Comparison of ENCODE assay signal across 1 cellular context in the genomic region with DNA sequence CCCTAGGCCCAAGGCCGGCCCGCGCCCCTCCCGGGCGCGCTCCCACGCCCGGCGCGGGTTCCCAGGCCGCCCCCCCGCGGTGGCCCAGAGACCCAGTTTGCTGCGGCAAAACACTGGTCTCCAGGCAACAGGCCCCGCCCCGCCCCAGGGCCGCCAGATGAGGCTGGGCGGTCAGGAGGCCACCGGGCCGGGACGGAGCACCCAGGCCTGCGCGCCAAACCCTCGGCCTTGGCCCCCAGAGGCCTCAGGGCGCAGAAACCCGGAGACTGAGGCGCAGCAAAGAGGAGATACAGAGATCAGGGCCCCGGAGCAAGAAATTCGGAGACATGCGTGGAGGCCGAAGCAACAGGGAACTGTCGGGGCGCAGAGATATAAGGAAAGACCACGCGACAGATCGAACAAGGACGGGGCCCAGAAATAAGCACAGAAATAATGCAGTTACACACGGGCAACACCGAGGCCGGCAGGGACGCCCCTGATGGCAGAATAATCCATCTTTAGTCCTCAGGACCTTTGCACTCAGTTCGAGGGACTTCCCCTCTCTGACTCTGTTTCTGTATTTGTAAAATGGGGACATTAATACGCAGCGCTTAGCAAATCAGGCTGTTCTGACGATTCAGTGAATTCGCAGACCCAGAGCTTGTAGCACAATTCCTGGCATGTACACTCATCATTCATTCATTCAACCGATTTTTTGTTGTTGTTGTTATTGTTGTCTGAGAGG.
TF ChIP-seq lines count a peak whose summit lies in the region.

No MANE protein-coding gene starts in this region.

TF ChIP-seq in K562, 482 proteins besides CTCF, POLR2A, EP300 and RAD21 (continued from another document and continues in another):
- TF ChIP-seq SAP30 (IDR thresholded peaks at IDR 0.05; ENCODE audit: borderline replicate concordance, insufficient read depth, low read depth, low read length, poor library complexity, severe bottlenecking) = peak; percentile 47
- TF ChIP-seq RBM17 (IDR thresholded peaks at IDR 0.05; ENCODE audit: borderline replicate concordance, low read depth, low read length) = no peak
- no peak for TF ChIP-seq HLTF (IDR thresholded peaks at IDR 0.05)
- TF ChIP-seq CCNT2 (IDR thresholded peaks at IDR 0.05; ENCODE audit: borderline replicate concordance, extremely low read depth, insufficient read length, low read depth, low read length) = peak; percentile 98
- no peak for TF ChIP-seq DIDO1 (tag; IDR thresholded peaks at IDR 0.05; ENCODE audit: low read depth)
- 0 out of 2 replicates have a peak, but pooled peaks have one; percentile 51 for TF ChIP-seq GABPB1 (CRISPR knock-in tag; IDR thresholded peaks at IDR 0.05)
- no peak for TF ChIP-seq RAD51 (IDR thresholded peaks at IDR 0.05; ENCODE audit: borderline replicate concordance, low read depth)
- TF ChIP-seq ILK (tag; IDR thresholded peaks at IDR 0.05; ENCODE audit: borderline replicate concordance, low read depth) = no peak
- TF ChIP-seq, protein P1, sequence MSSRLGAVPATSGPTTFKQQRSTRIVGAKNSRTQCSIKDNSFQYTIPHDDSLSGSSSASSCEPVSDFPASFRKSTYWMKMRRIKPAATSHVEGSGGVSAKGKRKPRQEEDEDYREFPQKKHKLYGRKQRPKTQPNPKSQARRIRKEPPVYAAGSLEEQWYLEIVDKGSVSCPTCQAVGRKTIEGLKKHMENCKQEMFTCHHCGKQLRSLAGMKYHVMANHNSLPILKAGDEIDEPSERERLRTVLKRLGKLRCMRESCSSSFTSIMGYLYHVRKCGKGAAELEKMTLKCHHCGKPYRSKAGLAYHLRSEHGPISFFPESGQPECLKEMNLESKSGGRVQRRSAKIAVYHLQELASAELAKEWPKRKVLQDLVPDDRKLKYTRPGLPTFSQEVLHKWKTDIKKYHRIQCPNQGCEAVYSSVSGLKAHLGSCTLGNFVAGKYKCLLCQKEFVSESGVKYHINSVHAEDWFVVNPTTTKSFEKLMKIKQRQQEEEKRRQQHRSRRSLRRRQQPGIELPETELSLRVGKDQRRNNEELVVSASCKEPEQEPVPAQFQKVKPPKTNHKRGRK (tag; IDR thresholded peaks at IDR 0.05) = no peak
- TF ChIP-seq NFYB (IDR thresholded peaks at IDR 0.05; ENCODE audit: extremely low read depth, insufficient read length) = no peak
- TF ChIP-seq KDM1A (IDR thresholded peaks at IDR 0.05) = no peak
- peak; percentile 95 for TF ChIP-seq RBM22 (IDR thresholded peaks at IDR 0.05; ENCODE audit: low read depth, low read length, poor library complexity, severe bottlenecking)
- TF ChIP-seq SREBF1 (IDR thresholded peaks at IDR 0.05; ENCODE audit: borderline replicate concordance, low read depth, low read length) = no peak
- TF ChIP-seq FIP1L1 (IDR thresholded peaks at IDR 0.05; ENCODE audit: low read depth, low read length, poor library complexity, severe bottlenecking) = no peak
- 0 out of 2 replicates have a peak, but pooled peaks have one; percentile 55 for TF ChIP-seq ZNF197 (CRISPR knock-in tag; IDR thresholded peaks at IDR 0.05; ENCODE audit: low read depth)
- TF ChIP-seq, protein P2, sequence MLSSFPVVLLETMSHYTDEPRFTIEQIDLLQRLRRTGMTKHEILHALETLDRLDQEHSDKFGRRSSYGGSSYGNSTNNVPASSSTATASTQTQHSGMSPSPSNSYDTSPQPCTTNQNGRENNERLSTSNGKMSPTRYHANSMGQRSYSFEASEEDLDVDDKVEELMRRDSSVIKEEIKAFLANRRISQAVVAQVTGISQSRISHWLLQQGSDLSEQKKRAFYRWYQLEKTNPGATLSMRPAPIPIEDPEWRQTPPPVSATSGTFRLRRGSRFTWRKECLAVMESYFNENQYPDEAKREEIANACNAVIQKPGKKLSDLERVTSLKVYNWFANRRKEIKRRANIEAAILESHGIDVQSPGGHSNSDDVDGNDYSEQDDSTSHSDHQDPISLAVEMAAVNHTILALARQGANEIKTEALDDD (IDR thresholded peaks at IDR 0.05) = no peak
- TF ChIP-seq, protein P3, sequence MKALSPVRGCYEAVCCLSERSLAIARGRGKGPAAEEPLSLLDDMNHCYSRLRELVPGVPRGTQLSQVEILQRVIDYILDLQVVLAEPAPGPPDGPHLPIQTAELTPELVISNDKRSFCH (CRISPR knock-in tag; IDR thresholded peaks at IDR 0.05) = no peak
- TF ChIP-seq, protein P3 (tag; IDR thresholded peaks at IDR 0.05) = peak; percentile 56; the same call in 1 of the 2 replicates
- no peak for TF ChIP-seq MED1 (CRISPR knock-in tag; IDR thresholded peaks at IDR 0.05; ENCODE audit: borderline replicate concordance)
- no peak for TF ChIP-seq PTTG1 (tag; IDR thresholded peaks at IDR 0.05; ENCODE audit: low read depth)
- TF ChIP-seq ATF1 (CRISPR knock-in tag; IDR thresholded peaks at IDR 0.05) = no peak
- TF ChIP-seq ATF1 (tag; IDR thresholded peaks at IDR 0.05) = peak; percentile 2; the same call in 1 of the 2 replicates
- peak; percentile 70; the same call in 1 of the 2 replicates for TF ChIP-seq ERF (CRISPR knock-in tag; IDR thresholded peaks at IDR 0.05)
- TF ChIP-seq, protein P4, sequence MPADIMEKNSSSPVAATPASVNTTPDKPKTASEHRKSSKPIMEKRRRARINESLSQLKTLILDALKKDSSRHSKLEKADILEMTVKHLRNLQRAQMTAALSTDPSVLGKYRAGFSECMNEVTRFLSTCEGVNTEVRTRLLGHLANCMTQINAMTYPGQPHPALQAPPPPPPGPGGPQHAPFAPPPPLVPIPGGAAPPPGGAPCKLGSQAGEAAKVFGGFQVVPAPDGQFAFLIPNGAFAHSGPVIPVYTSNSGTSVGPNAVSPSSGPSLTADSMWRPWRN (IDR thresholded peaks at IDR 0.05; ENCODE audit: low read depth) = no peak
- TF ChIP-seq FOXK2 (conservative IDR thresholded peaks at IDR 0.05 in 1 of 2, IDR thresholded peaks at IDR 0.05 in 1 of 2; ENCODE audit: low read depth in 2 of 2) = peak in 1 of 2 experiments; percentile 12; a peak in 1 of 4 replicates
- TF ChIP-seq RBM15 (IDR thresholded peaks at IDR 0.05; ENCODE audit: insufficient read depth, low read length) = no peak
- no peak for TF ChIP-seq ZNF133 (CRISPR knock-in tag; IDR thresholded peaks at IDR 0.05)
- TF ChIP-seq MAFK (IDR thresholded peaks at IDR 0.05; ENCODE audit: low read length) = no peak
- TF ChIP-seq HNRNPH1 (optimal IDR thresholded peaks at IDR 0.05; ENCODE audit: low read depth, low read length) = no peak
- peak; percentile 51; the same call in 1 of the 2 replicates for TF ChIP-seq ATF7 (IDR thresholded peaks at IDR 0.05)
- no peak for TF ChIP-seq RBM14 (IDR thresholded peaks at IDR 0.05; ENCODE audit: borderline replicate concordance, insufficient read depth, low read depth, low read length)
- TF ChIP-seq HNRNPLL (IDR thresholded peaks at IDR 0.05; ENCODE audit: low read depth, low read length, poor library complexity, severe bottlenecking) = peak; percentile 61
- TF ChIP-seq, protein P5, sequence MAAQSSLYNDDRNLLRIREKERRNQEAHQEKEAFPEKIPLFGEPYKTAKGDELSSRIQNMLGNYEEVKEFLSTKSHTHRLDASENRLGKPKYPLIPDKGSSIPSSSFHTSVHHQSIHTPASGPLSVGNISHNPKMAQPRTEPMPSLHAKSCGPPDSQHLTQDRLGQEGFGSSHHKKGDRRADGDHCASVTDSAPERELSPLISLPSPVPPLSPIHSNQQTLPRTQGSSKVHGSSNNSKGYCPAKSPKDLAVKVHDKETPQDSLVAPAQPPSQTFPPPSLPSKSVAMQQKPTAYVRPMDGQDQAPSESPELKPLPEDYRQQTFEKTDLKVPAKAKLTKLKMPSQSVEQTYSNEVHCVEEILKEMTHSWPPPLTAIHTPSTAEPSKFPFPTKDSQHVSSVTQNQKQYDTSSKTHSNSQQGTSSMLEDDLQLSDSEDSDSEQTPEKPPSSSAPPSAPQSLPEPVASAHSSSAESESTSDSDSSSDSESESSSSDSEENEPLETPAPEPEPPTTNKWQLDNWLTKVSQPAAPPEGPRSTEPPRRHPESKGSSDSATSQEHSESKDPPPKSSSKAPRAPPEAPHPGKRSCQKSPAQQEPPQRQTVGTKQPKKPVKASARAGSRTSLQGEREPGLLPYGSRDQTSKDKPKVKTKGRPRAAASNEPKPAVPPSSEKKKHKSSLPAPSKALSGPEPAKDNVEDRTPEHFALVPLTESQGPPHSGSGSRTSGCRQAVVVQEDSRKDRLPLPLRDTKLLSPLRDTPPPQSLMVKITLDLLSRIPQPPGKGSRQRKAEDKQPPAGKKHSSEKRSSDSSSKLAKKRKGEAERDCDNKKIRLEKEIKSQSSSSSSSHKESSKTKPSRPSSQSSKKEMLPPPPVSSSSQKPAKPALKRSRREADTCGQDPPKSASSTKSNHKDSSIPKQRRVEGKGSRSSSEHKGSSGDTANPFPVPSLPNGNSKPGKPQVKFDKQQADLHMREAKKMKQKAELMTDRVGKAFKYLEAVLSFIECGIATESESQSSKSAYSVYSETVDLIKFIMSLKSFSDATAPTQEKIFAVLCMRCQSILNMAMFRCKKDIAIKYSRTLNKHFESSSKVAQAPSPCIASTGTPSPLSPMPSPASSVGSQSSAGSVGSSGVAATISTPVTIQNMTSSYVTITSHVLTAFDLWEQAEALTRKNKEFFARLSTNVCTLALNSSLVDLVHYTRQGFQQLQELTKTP (IDR thresholded peaks at IDR 0.05; ENCODE audit: low read depth in 1 of 2, partially characterized antibody in 2 of 2) = no peak
- no peak for TF ChIP-seq ZNF507 (tag; conservative IDR thresholded peaks at IDR 0.05)
- TF ChIP-seq ZNF695 (CRISPR knock-in tag; IDR thresholded peaks at IDR 0.05) = no peak
- TF ChIP-seq HCFC1 (IDR thresholded peaks at IDR 0.05; ENCODE audit: low read depth, low read length) = no peak
- no peak for TF ChIP-seq ZNF644 (tag; IDR thresholded peaks at IDR 0.05; ENCODE audit: low read depth)
- no peak for TF ChIP-seq SNIP1 (IDR thresholded peaks at IDR 0.05; ENCODE audit: low read depth)
- TF ChIP-seq, protein P6, sequence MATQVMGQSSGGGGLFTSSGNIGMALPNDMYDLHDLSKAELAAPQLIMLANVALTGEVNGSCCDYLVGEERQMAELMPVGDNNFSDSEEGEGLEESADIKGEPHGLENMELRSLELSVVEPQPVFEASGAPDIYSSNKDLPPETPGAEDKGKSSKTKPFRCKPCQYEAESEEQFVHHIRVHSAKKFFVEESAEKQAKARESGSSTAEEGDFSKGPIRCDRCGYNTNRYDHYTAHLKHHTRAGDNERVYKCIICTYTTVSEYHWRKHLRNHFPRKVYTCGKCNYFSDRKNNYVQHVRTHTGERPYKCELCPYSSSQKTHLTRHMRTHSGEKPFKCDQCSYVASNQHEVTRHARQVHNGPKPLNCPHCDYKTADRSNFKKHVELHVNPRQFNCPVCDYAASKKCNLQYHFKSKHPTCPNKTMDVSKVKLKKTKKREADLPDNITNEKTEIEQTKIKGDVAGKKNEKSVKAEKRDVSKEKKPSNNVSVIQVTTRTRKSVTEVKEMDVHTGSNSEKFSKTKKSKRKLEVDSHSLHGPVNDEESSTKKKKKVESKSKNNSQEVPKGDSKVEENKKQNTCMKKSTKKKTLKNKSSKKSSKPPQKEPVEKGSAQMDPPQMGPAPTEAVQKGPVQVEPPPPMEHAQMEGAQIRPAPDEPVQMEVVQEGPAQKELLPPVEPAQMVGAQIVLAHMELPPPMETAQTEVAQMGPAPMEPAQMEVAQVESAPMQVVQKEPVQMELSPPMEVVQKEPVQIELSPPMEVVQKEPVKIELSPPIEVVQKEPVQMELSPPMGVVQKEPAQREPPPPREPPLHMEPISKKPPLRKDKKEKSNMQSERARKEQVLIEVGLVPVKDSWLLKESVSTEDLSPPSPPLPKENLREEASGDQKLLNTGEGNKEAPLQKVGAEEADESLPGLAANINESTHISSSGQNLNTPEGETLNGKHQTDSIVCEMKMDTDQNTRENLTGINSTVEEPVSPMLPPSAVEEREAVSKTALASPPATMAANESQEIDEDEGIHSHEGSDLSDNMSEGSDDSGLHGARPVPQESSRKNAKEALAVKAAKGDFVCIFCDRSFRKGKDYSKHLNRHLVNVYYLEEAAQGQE (CRISPR knock-in tag; IDR thresholded peaks at IDR 0.05; ENCODE audit: low read depth) = peak; percentile 76; the same call in 1 of the 2 replicates
- no peak for TF ChIP-seq ZNF121 (CRISPR knock-in tag; conservative IDR thresholded peaks at IDR 0.05)
- TF ChIP-seq, protein P7, sequence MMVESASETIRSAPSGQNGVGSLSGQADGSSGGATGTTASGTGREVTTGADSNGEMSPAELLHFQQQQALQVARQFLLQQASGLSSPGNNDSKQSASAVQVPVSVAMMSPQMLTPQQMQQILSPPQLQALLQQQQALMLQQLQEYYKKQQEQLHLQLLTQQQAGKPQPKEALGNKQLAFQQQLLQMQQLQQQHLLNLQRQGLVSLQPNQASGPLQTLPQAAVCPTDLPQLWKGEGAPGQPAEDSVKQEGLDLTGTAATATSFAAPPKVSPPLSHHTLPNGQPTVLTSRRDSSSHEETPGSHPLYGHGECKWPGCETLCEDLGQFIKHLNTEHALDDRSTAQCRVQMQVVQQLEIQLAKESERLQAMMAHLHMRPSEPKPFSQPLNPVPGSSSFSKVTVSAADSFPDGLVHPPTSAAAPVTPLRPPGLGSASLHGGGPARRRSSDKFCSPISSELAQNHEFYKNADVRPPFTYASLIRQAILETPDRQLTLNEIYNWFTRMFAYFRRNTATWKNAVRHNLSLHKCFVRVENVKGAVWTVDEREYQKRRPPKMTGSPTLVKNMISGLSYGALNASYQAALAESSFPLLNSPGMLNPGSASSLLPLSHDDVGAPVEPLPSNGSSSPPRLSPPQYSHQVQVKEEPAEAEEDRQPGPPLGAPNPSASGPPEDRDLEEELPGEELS (CRISPR knock-in tag; IDR thresholded peaks at IDR 0.05; ENCODE audit: borderline replicate concordance) = no peak
- no peak for TF ChIP-seq LARP7 (IDR thresholded peaks at IDR 0.05)
- TF ChIP-seq CEBPB (tag; IDR thresholded peaks at IDR 0.05) = no peak
- TF ChIP-seq NELFE (IDR thresholded peaks at IDR 0.05; ENCODE audit: insufficient read depth, insufficient read length) = no peak
- no peak for TF ChIP-seq HDGF (IDR thresholded peaks at IDR 0.05)
- no peak for TF ChIP-seq ZNF699 (CRISPR knock-in tag; IDR thresholded peaks at IDR 0.05; ENCODE audit: insufficient replicate concordance)
- TF ChIP-seq SMARCE1 (IDR thresholded peaks at IDR 0.05) = peak; percentile 20; the same call in 1 of the 2 replicates
- TF ChIP-seq, protein P8, sequence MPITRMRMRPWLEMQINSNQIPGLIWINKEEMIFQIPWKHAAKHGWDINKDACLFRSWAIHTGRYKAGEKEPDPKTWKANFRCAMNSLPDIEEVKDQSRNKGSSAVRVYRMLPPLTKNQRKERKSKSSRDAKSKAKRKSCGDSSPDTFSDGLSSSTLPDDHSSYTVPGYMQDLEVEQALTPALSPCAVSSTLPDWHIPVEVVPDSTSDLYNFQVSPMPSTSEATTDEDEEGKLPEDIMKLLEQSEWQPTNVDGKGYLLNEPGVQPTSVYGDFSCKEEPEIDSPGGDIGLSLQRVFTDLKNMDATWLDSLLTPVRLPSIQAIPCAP (CRISPR knock-in tag; IDR thresholded peaks at IDR 0.05; ENCODE audit: borderline replicate concordance) = no peak
- TF ChIP-seq ARID1B (IDR thresholded peaks at IDR 0.05) = peak; percentile 35; the same call in 1 of the 2 replicates
- peak; percentile 70; the same call in 1 of the 2 replicates for TF ChIP-seq CBX1 (IDR thresholded peaks at IDR 0.05; ENCODE audit: low read depth)
- TF ChIP-seq MEIS2 (IDR thresholded peaks at IDR 0.05; ENCODE audit: partially characterized antibody) = no peak
- TF ChIP-seq HDAC1 (IDR thresholded peaks at IDR 0.05) = peak in 1 of 2 experiments; percentile 27; a peak in 1 of 4 replicates
- TF ChIP-seq TEAD4 (IDR thresholded peaks at IDR 0.05; ENCODE audit: low read length) = no peak
- TF ChIP-seq TEAD4 (CRISPR knock-in tag; IDR thresholded peaks at IDR 0.05; ENCODE audit: borderline replicate concordance) = no peak
- TF ChIP-seq FOXA3 (CRISPR knock-in tag; conservative IDR thresholded peaks at IDR 0.05 in 1 of 2, IDR thresholded peaks at IDR 0.05 in 1 of 2) = no peak
